In the genomic region with DNA sequence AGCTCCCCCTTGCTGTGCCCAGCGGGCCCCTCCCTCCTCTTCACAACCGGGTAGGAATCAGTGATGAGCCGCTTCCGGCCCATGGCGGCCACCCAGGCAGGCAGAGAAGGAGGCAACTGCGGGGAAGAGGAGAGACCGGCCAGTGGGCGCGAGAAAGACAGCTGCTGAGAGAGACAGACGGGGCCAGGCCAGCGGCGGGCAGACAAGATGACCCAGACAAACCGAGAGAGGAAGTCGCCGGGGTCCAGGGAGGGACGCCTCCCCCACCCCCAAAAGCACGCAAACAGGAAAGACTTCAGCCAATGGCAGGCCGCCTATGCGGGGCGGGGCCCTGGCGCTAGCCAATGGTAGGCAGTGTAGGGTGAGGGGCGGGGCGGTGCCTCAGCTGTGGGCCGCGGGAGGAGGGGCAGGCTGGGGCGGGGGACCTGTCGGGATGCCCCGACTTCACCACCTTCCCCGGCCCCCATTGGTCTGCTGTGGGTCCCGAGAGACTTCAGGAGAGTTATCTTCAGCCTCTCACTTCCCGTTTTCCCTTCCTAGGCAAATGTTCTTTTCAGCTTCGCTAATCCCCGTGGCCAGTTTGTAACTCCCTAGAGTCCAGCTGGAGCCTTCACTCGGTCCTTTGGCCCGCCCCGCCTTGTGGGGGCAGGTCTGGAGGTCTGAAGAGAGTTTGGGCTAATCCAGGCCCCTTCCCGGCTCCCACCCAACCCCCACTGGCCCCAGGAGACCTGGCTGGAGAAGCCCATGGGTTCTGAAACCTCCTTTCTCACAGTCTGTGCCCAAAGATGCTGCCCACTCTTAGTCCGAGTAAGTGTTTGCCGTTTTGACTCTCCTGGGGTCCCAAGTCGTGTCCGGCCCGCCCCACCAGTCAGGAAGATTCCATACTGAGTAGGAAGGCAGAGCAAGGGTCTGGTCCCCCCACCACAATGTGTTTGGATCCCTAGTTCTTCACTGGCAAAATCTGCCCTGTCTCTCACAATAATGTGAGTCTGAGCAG, we compare ENCODE assay signal across 8 cellular contexts. TPM values are rescaled to one million over a fixed set of nuclear protein-coding genes. Genes with fewer than 3 reads are reported as not detected.
DNase-seq lines count a peak whose midpoint lies in the region; ATAC-seq lines count a peak whose summit lies in the region.

A gene (minus strand): TSS at position 230 of the 997 bp plus-strand sequence. CDS start 147 bp downstream, at position 83.

- H3K9me3 ChIP-seq in naive thymus-derived CD4-positive, alpha-beta T cell (ENCODE audit: control insufficient read depth in 2 of 3, low read length in 3 of 3), result no peaks in the 10 kb centered on the region

- H3K4me1 Mint-ChIP-seq in activated T-helper 1 cell treated with anti-CD3 and anti-CD28 coated beads, Interleukin-12 subunit alpha, Interleukin-12 subunit beta, Interleukin-2, Interleukin-4 antibody, amounts not matched to agents 30 ng/mL and 10 ng/mL and 1 ng/mL, durations not matched to agents 14 hours and 24 hours and 36 hours (ENCODE audit: low read depth), result peaks cover 34% of the 10 kb centered on the region
- H3K4me1 Mint-ChIP-seq in naive thymus-derived CD4-positive, alpha-beta T cell, result peaks cover 30 to 63% (median 49%) of the 10 kb centered on the region in 7 donors
- peaks cover 81% of the 10 kb centered on the region for H3K4me1 Mint-ChIP-seq in stimulated activated memory B cell treated with anti-CD40 and anti-IgM and Interleukin-4, amounts not matched to agents 10 μg/mL and 1 μg/mL and 100 μg/mL, for 72 hours

- H3K4me3 ChIP-seq in naive thymus-derived CD4-positive, alpha-beta T cell (ENCODE audit: low read length), result peak within 1 kb of the TSS; percentile 96

- ATAC-seq in naive thymus-derived CD4-positive, alpha-beta T cell, result peak; percentile 93
- peak; percentile 93 for ATAC-seq in stimulated activated memory B cell treated with anti-CD40 and anti-IgM and Interleukin-4, amounts not matched to agents 10 μg/mL and 1 μg/mL and 100 μg/mL, for 72 hours

- H3K27me3 Mint-ChIP-seq in activated T-helper 1 cell treated with anti-CD3 and anti-CD28 coated beads, Interleukin-12 subunit alpha, Interleukin-12 subunit beta, Interleukin-2, Interleukin-4 antibody, amounts not matched to agents 30 ng/mL and 10 ng/mL and 1 ng/mL, durations not matched to agents 14 hours and 24 hours and 36 hours (ENCODE audit: insufficient read depth), result peaks cover 1% of the 10 kb centered on the region
- peaks cover 0 to 6% (median 0%) of the 10 kb centered on the region in 5 donors for H3K27me3 Mint-ChIP-seq in naive thymus-derived CD4-positive, alpha-beta T cell
- H3K27me3 Mint-ChIP-seq in stimulated activated memory B cell treated with anti-CD40 and anti-IgM and Interleukin-4, amounts not matched to agents 10 μg/mL and 1 μg/mL and 100 μg/mL, for 72 hours, result no peaks in the 10 kb centered on the region

- intact Hi-C loops in activated T-helper 1 cell treated with anti-CD3 and anti-CD28 coated beads, Interleukin-12 subunit alpha, Interleukin-12 subunit beta, Interleukin-2, Interleukin-4 antibody, amounts not matched to agents 30 ng/mL and 10 ng/mL and 1 ng/mL, durations not matched to agents 14 hours and 24 hours and 36 hours (cut with micrococcal nuclease), result loop anchor here (1.0 to 10.0 kb wide), 11 partner anchors 8 to 1065 kb away; a partner anchor contains a TSS
- intact Hi-C loops in naive thymus-derived CD4-positive, alpha-beta T cell (cut with micrococcal nuclease), result loop anchor here (1.0 to 10.0 kb wide), 19 partner anchors 8 to 451 kb away; a partner anchor contains a TSS

- H3K27ac ChIP-seq in naive thymus-derived CD4-positive, alpha-beta T cell (ENCODE audit: low read depth, low read length), result peak within 1 kb of the TSS; percentile 97

- no peaks in the 10 kb centered on the region for H3K27me3 ChIP-seq in naive thymus-derived CD4-positive, alpha-beta T cell (ENCODE audit: control insufficient read depth in 2 of 2, insufficient read depth in 2 of 2, low read length in 2 of 2)

- CTCF ChIA-PET in naive thymus-derived CD4-positive, alpha-beta T cell (lab: Charles Lee), result interaction anchor here (0.6 to 16.9 kb wide), 19 partner anchors 8 to 255 kb away, joined by 3 to 495 read pairs (median 4); a partner anchor contains a TSS

- peaks cover 0 to 3% (median 0%) of the 10 kb centered on the region in 3 experiments for H3K36me3 ChIP-seq in naive thymus-derived CD4-positive, alpha-beta T cell (ENCODE audit: control insufficient read depth in 2 of 3, insufficient read depth in 3 of 3, low read length in 3 of 3)

- no peaks in the 10 kb centered on the region for H3K36me3 Mint-ChIP-seq in activated T-helper 1 cell treated with anti-CD3 and anti-CD28 coated beads, Interleukin-12 subunit alpha, Interleukin-12 subunit beta, Interleukin-2, Interleukin-4 antibody, amounts not matched to agents 30 ng/mL and 10 ng/mL and 1 ng/mL, durations not matched to agents 14 hours and 24 hours and 36 hours (ENCODE audit: low read depth)
- H3K36me3 Mint-ChIP-seq in naive thymus-derived CD4-positive, alpha-beta T cell, result no peaks in the 10 kb centered on the region
- no peaks in the 10 kb centered on the region for H3K36me3 Mint-ChIP-seq in stimulated activated memory B cell treated with anti-CD40 and anti-IgM and Interleukin-4, amounts not matched to agents 10 μg/mL and 1 μg/mL and 100 μg/mL, for 72 hours

- POLR2A ChIA-PET in naive thymus-derived CD4-positive, alpha-beta T cell (lab: Charles Lee), result interaction anchor here (0.7 to 17.2 kb wide), 41 partner anchors 9 to 277 kb away, joined by 3 to 272 read pairs (median 5); a partner anchor contains a TSS

- H3K9me3 Mint-ChIP-seq in activated T-helper 1 cell treated with anti-CD3 and anti-CD28 coated beads, Interleukin-12 subunit alpha, Interleukin-12 subunit beta, Interleukin-2, Interleukin-4 antibody, amounts not matched to agents 30 ng/mL and 10 ng/mL and 1 ng/mL, durations not matched to agents 14 hours and 24 hours and 36 hours, result no peaks in the 10 kb centered on the region
- H3K9me3 Mint-ChIP-seq in naive thymus-derived CD4-positive, alpha-beta T cell, result peaks cover 0 to 4% (median 0%) of the 10 kb centered on the region in 11 donors
- no peaks in the 10 kb centered on the region for H3K9me3 Mint-ChIP-seq in stimulated activated memory B cell treated with anti-CD40 and anti-IgM and Interleukin-4, amounts not matched to agents 10 μg/mL and 1 μg/mL and 100 μg/mL, for 72 hours

- peak within 1 kb of the TSS; percentile 98 for H3K27ac Mint-ChIP-seq in activated T-helper 1 cell treated with anti-CD3 and anti-CD28 coated beads, Interleukin-12 subunit alpha, Interleukin-12 subunit beta, Interleukin-2, Interleukin-4 antibody, amounts not matched to agents 30 ng/mL and 10 ng/mL and 1 ng/mL, durations not matched to agents 14 hours and 24 hours and 36 hours
- H3K27ac Mint-ChIP-seq in naive thymus-derived CD4-positive, alpha-beta T cell, result peak within 1 kb of the TSS; percentile 97 to 100 (median 99)
- H3K27ac Mint-ChIP-seq in stimulated activated memory B cell treated with anti-CD40 and anti-IgM and Interleukin-4, amounts not matched to agents 10 μg/mL and 1 μg/mL and 100 μg/mL, for 72 hours, result peak within 1 kb of the TSS; percentile 92

- peaks cover 30 to 45% of the 10 kb centered on the region in 2 donors for H3K4me1 ChIP-seq in naive thymus-derived CD4-positive, alpha-beta T cell (ENCODE audit: control insufficient read depth in 2 of 2, insufficient read depth in 2 of 2, low read length in 2 of 2)

- H3K4me3 Mint-ChIP-seq in activated T-helper 1 cell treated with anti-CD3 and anti-CD28 coated beads, Interleukin-12 subunit alpha, Interleukin-12 subunit beta, Interleukin-2, Interleukin-4 antibody, amounts not matched to agents 30 ng/mL and 10 ng/mL and 1 ng/mL, durations not matched to agents 14 hours and 24 hours and 36 hours, result peak within 1 kb of the TSS; percentile 94
- H3K4me3 Mint-ChIP-seq in naive thymus-derived CD4-positive, alpha-beta T cell, result peak within 1 kb of the TSS; percentile 85 to 100 (median 97)
- peak within 1 kb of the TSS; percentile 87 for H3K4me3 Mint-ChIP-seq in stimulated activated memory B cell treated with anti-CD40 and anti-IgM and Interleukin-4, amounts not matched to agents 10 μg/mL and 1 μg/mL and 100 μg/mL, for 72 hours

- peak; percentile 98 for DNase-seq in Daoy (ENCODE audit: low read depth)
- peak; percentile 81 for DNase-seq in GOT3 (lab: John Stamatoyannopoulos, UW)
- DNase-seq in LHCN-M2 (ENCODE audit: low read depth), result peak; percentile 98
- peak; percentile 95 for DNase-seq in RPMI7951 (ENCODE audit: low read depth)
- peak; percentile 95 for DNase-seq in activated T-helper 1 cell treated with anti-CD3 and anti-CD28 coated beads, Interleukin-12 subunit alpha, Interleukin-12 subunit beta, Interleukin-2, Interleukin-4 antibody, amounts not matched to agents 30 ng/mL and 10 ng/mL and 1 ng/mL, durations not matched to agents 14 hours and 24 hours and 36 hours (ENCODE audit: low spot score)
- DNase-seq in fibroblast of gingiva (ENCODE audit: low read depth), result peak; percentile 96
- DNase-seq in naive thymus-derived CD4-positive, alpha-beta T cell, result peak; percentile 91 to 97 (median 95)

RNA-seq across cellular contexts. Expression of the gene that starts here (rescaled TPM):
- total RNA-seq in Daoy (2014; rRNA removed; shearing (Covaris generic)), result 54.2 and 56.2 TPM in 2 replicates
- total RNA-seq in LHCN-M2 (2014; rRNA removed), result 114 and 138 TPM in 2 replicates
- polyA plus RNA-seq in LHCN-M2 (2012), result 172 TPM
- total RNA-seq in RPMI7951 (2014; rRNA removed; shearing (Covaris generic)), result 68.0 and 85.3 TPM in 2 replicates
- 36.7 and 39.8 TPM in 2 replicates for total RNA-seq in activated T-helper 1 cell treated with anti-CD3 and anti-CD28 coated beads, Interleukin-12 subunit alpha, Interleukin-12 subunit beta, Interleukin-2, Interleukin-4 antibody, amounts not matched to agents 30 ng/mL and 10 ng/mL and 1 ng/mL, durations not matched to agents 14 hours and 24 hours and 36 hours
- 100 to 1,000 TPM in 1 of 5 experiments, 10 to 100 TPM in 4; 59.9 to 104 (median 76.1) TPM for total RNA-seq in naive thymus-derived CD4-positive, alpha-beta T cell
- polyA plus RNA-seq in naive thymus-derived CD4-positive, alpha-beta T cell, result 100 to 1,000 TPM in 1 of 2 donors, 10 to 100 TPM in 1; 98.9 to 116 TPM

Comparison
In these comparisons a context has a peak if more than half of its experiments do, and no peak if none do; other contexts are left out.
1. Peak in every context shown above with its lines: DNase-seq, ATAC-seq, H3K4me3 ChIP-seq and H3K27ac ChIP-seq.